Comparison of ENCODE assay signal across 14 cellular contexts in the genomic region with DNA sequence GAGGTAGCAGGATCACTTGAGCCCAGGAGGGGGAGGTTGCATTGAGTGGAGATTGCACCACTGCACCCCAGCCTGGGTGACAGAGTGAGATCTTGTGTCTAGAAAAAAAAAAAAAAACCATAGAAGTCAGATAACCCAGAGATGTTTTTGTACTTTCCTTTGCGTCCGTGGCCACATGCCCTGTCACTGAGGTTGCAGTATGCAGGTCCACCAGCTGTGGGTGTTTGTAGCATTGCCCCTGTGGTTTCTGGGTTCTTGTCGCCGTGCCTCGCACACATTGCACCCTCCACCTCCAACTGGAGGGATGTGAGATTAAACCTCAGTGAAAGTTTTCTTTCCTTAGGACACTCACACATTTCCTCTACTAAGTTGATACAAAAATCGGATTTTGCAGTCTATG.
DNase-seq lines count a peak whose midpoint lies in the region; ATAC-seq, FAIRE-seq and TF ChIP-seq lines count a peak whose summit lies in the region.
"Had no signal": no experiment of that assay in that cellular context is flagged by ENCODE, and none has a peak within 500 bp of the region (broad histone marks: within the 10 kb centered on the region; RNA-seq: fewer than 3 reads in every experiment).

No MANE protein-coding gene starts in this region.

- H3K9me3 ChIP-seq in right lobe of liver (no peaks in the 10 kb centered on the region), HepG2 (ENCODE audit: low read length) (no peaks in the 10 kb centered on the region), small intestine (ENCODE audit: control insufficient read depth, low read depth) (no peaks in the 10 kb centered on the region), neural progenitor cell (ENCODE audit: low read depth) (no peaks in the 10 kb centered on the region)
- H3K9me3 ChIP-seq: heart left ventricle had no signal

- no peak overlapping the region for H3K4me3 Mint-ChIP-seq in neural progenitor cell

- H3K27me3 Mint-ChIP-seq in neural progenitor cell (ENCODE audit: insufficient read depth, low read depth): no peaks in the 10 kb centered on the region

- peaks cover 2% of the 10 kb centered on the region for H3F3A ChIP-seq in neural progenitor cell (ENCODE audit: low read depth)

- H3K4me1 ChIP-seq in right lobe of liver (peaks cover 0 to 8% (median 0%) of the 10 kb centered on the region in 4 donors), HepG2 (ENCODE audit: insufficient read depth, low read length) (no peaks in the 10 kb centered on the region), small intestine (ENCODE audit: control insufficient read depth in 2 of 2, insufficient read depth in 1 of 2, low read depth in 1 of 2, low read length in 1 of 2) (peaks cover 0 to 3% of the 10 kb centered on the region in 2 donors), neural progenitor cell (peaks cover 18% of the 10 kb centered on the region)

- H3K36me3 Mint-ChIP-seq in neural progenitor cell: peaks cover 30% of the 10 kb centered on the region

- CTCF ChIA-PET in HepG2 (lab: Yijun Ruan, JAX; ENCODE audit: low intra/inter-chr PET ratio, low total read pairs): no interaction called here

- H3K27ac ChIP-seq in right lobe of liver: no peak overlapping the region
- no peak overlapping the region for H3K27ac ChIP-seq in HepG2 (ENCODE audit: extremely low read length, insufficient read depth, low read length)
- H3K27ac ChIP-seq in small intestine (ENCODE audit: low read depth in 1 of 2, low read length in 1 of 2): no peak overlapping the region
- H3K27ac ChIP-seq in neural progenitor cell: no peak overlapping the region
- H3K27ac ChIP-seq: GM23248, heart left ventricle, KMS-11 had no signal

- FAIRE-seq in HepG2 (lab: Jason Lieb, UNC) (no peak), small intestine (lab: Jason Lieb, UNC) (no peak)

- H3K9ac ChIP-seq in HepG2 (ENCODE audit: insufficient read depth, low read depth, low read length): no peak overlapping the region
- H3K9ac ChIP-seq in neural progenitor cell: no peak overlapping the region
- H3K9ac ChIP-seq: GM23248, KMS-11 had no signal

- 66% methylated on average over 3 of the region's 6 CpGs for whole genome bisulfite sequencing in right lobe of liver (ENCODE audit: insufficient coverage, low coverage, low lambda C conversion rate, missing lambda C conversion rate)
- 94% methylated on average over 6 of the region's 6 CpGs for WGBS in HepG2 (ENCODE audit: low lambda C conversion rate)
- 66 to 86% (median 71%) methylated on average over 6 of the region's 6 CpGs for WGBS in small intestine, 3 donors

- intact Hi-C loops in right lobe of liver (cut with DNase I): no loop called here
- intact Hi-C loops in HepG2 (cut with micrococcal nuclease; ENCODE audit: unreplicated experiment): no loop called here

- peaks cover 0 to 6% (median 4%) of the 10 kb centered on the region in 4 donors for H3K36me3 ChIP-seq in right lobe of liver
- peaks cover 4 to 8% of the 10 kb centered on the region in 2 experiments; a peak in 3 of 5 replicates for H3K36me3 ChIP-seq in HepG2 (replicated peaks in 1 of 2; ENCODE audit: control insufficient read depth in 1 of 2, insufficient read depth in 2 of 2, low read length in 2 of 2)
- peaks cover 0 to 5% of the 10 kb centered on the region in 2 donors for H3K36me3 ChIP-seq in small intestine (ENCODE audit: control insufficient read depth in 2 of 2, insufficient read depth in 2 of 2, low read length in 2 of 2)
- H3K36me3 ChIP-seq in neural progenitor cell: no peaks in the 10 kb centered on the region
- H3K36me3 ChIP-seq in H7 (replicated peaks; ENCODE audit: control insufficient read depth, insufficient read depth, low read length): peaks cover 2% of the 10 kb centered on the region

- TF ChIP-seq CTCF in right lobe of liver (IDR thresholded peaks at IDR 0.05) (no peak), HepG2 (CRISPR knock-in tag; IDR thresholded peaks at IDR 0.05) (no peak), neural progenitor cell (IDR thresholded peaks at IDR 0.05) (no peak)

- H3K4me3 ChIP-seq in right lobe of liver (no peak overlapping the region), HepG2 (replicated peaks in 1 of 3; ENCODE audit: insufficient read depth in 1 of 3, low read depth in 2 of 3, low read length in 3 of 3) (no peak overlapping the region), small intestine (ENCODE audit: low read depth in 1 of 2, low read length in 2 of 2) (no peak overlapping the region), neural progenitor cell (no peak overlapping the region), H7 (ENCODE audit: insufficient read depth, low read depth, low read length) (no peak overlapping the region)
- H3K4me3 ChIP-seq: GM23248, heart left ventricle had no signal

- in situ Hi-C loops in HepG2 (cut with HindIII; ENCODE audit: extremely low pct_ligation_motif_present, low pct_unique_long_range_greater_than_20kb): no loop called here

- no peak for TF ChIP-seq RAD21 in HepG2 (CRISPR knock-in tag; IDR thresholded peaks at IDR 0.05)

- TF ChIP-seq POLR2A in right lobe of liver (IDR thresholded peaks at IDR 0.05) (no peak), HepG2 (IDR thresholded peaks at IDR 0.05; ENCODE audit: insufficient read depth in 1 of 2, low read depth in 2 of 2, low read length in 2 of 2) (no peak)

- H3K4me1 Mint-ChIP-seq in neural progenitor cell: peaks cover 34% of the 10 kb centered on the region

- no peak overlapping the region for H3K4me2 ChIP-seq in HepG2 (ENCODE audit: low read depth, low read length)
- no peak overlapping the region for H3K4me2 ChIP-seq in neural progenitor cell
- H3K4me2 ChIP-seq: KMS-11 had no signal

- DNase-seq in right lobe of liver (no peak), HepG2 (ENCODE audit: low spot score) (no peak), small intestine (peak; percentile 49), neural progenitor cell (ENCODE audit: low spot score) (no peak), H7 (no peak)
- peak; percentile 37 for DNase-seq in activated T-helper 9 cell treated with anti-CD3 and anti-CD28 coated beads, Interleukin-2, amount 50 U/mL, for 16 hours (ENCODE audit: low read depth)
- DNase-seq: ACHN, GM23248, heart left ventricle, NCI-H2227 treated with DMSO at 0.1 percent for 48 hours, SHP77 had no signal

- no TSS peak for BruUV-seq in HepG2 (replicated peaks; lab: Mats Ljungman, UMichigan)

- no peaks in the 10 kb centered on the region for H3K27me3 ChIP-seq in right lobe of liver
- H3K27me3 ChIP-seq in HepG2 (ENCODE audit: control insufficient read depth in 1 of 2, insufficient read depth in 2 of 2, low read length in 2 of 2): no peaks in the 10 kb centered on the region
- H3K27me3 ChIP-seq in small intestine (ENCODE audit: control insufficient read depth in 2 of 2, insufficient read depth in 2 of 2, low read length in 2 of 2): no peaks in the 10 kb centered on the region
- H3K27me3 ChIP-seq in neural progenitor cell: no peaks in the 10 kb centered on the region
- H3K27me3 ChIP-seq in H7 (ENCODE audit: control insufficient read depth, insufficient read depth, low read length): no peaks in the 10 kb centered on the region
- H3K27me3 ChIP-seq: heart left ventricle had no signal

- H4K20me1 ChIP-seq in HepG2 (ENCODE audit: insufficient read depth, low read length) (0 out of 2 replicates have a peak, but pooled peaks cover 7% of the 10 kb centered on the region), neural progenitor cell (ENCODE audit: low read depth) (peaks cover 87% of the 10 kb centered on the region)

- POLR2A ChIA-PET in HepG2 (lab: Yijun Ruan, JAX): no interaction called here

- ATAC-seq in right lobe of liver (peak in 3 of 4 donors; percentile 16 to 52 (median 51)), HepG2 (no peak), GM18502 (IDR thresholded peaks at IDR 0.05; ENCODE audit: poor library complexity, unreplicated experiment) (no peak), GM19395 (IDR thresholded peaks at IDR 0.05; ENCODE audit: unreplicated experiment) (no peak)

- H2AFZ ChIP-seq in HepG2 (ENCODE audit: low read length): no peak overlapping the region
- H2AFZ ChIP-seq in neural progenitor cell (replicated peaks): no peak overlapping the region
- H2AFZ ChIP-seq: GM23248 had no signal

- no peak overlapping the region for H3K27ac Mint-ChIP-seq in neural progenitor cell

- H3K79me2 ChIP-seq in HepG2 (ENCODE audit: insufficient read depth, low read length): peaks cover 16% of the 10 kb centered on the region
- H3K79me2 ChIP-seq in neural progenitor cell (ENCODE audit: low read depth): peaks cover 100% of the 10 kb centered on the region

- no peaks in the 10 kb centered on the region for H3K9me3 Mint-ChIP-seq in neural progenitor cell

- no peak for TF ChIP-seq EP300 in HepG2 (IDR thresholded peaks at IDR 0.05; ENCODE audit: low read depth in 2 of 2, low read length in 2 of 2)
- TF ChIP-seq EP300 in HepG2 (CRISPR knock-in tag; IDR thresholded peaks at IDR 0.05; ENCODE audit: borderline replicate concordance): no peak

TF ChIP-seq in HepG2, 621 proteins besides CTCF, POLR2A, EP300 and RAD21 (continues in another document):
- TF ChIP-seq ATAD3A (CRISPR knock-in tag; IDR thresholded peaks at IDR 0.05) (no peak), GZF1 (CRISPR knock-in tag; IDR thresholded peaks at IDR 0.05) (no peak)
- TF ChIP-seq, protein P1, sequence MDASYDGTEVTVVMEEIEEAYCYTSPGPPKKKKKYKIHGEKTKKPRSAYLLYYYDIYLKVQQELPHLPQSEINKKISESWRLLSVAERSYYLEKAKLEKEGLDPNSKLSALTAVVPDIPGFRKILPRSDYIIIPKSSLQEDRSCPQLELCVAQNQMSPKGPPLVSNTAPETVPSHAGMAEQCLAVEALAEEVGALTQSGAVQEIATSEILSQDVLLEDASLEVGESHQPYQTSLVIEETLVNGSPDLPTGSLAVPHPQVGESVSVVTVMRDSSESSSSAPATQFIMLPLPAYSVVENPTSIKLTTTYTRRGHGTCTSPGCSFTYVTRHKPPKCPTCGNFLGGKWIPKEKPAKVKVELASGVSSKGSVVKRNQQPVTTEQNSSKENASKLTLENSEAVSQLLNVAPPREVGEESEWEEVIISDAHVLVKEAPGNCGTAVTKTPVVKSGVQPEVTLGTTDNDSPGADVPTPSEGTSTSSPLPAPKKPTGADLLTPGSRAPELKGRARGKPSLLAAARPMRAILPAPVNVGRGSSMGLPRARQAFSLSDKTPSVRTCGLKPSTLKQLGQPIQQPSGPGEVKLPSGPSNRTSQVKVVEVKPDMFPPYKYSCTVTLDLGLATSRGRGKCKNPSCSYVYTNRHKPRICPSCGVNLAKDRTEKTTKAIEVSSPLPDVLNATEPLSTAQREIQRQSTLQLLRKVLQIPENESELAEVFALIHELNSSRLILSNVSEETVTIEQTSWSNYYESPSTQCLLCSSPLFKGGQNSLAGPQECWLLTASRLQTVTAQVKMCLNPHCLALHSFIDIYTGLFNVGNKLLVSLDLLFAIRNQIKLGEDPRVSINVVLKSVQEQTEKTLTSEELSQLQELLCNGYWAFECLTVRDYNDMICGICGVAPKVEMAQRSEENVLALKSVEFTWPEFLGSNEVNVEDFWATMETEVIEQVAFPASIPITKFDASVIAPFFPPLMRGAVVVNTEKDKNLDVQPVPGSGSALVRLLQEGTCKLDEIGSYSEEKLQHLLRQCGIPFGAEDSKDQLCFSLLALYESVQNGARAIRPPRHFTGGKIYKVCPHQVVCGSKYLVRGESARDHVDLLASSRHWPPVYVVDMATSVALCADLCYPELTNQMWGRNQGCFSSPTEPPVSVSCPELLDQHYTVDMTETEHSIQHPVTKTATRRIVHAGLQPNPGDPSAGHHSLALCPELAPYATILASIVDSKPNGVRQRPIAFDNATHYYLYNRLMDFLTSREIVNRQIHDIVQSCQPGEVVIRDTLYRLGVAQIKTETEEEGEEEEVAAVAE (CRISPR knock-in tag; IDR thresholded peaks at IDR 0.05; ENCODE audit: borderline replicate concordance): no peak

Comparison
In these comparisons a context has a peak if more than half of its experiments do, and no peak if none do; other contexts are left out.
1. ATAC-seq: peak in right lobe of liver (3 of 4); none in HepG2 (single experiment), GM18502 (single experiment) and GM19395 (single experiment).
2. DNase-seq: peak in activated T-helper 9 cell treated with anti-CD3 and anti-CD28 coated beads, Interleukin-2, amount 50 U/mL, for 16 hours (single experiment) and small intestine (single experiment); none in right lobe of liver (0 of 3), HepG2 (single experiment), neural progenitor cell (single experiment) and H7 (single experiment).